Comparison of ENCODE assay signal across 10 cellular contexts in the genomic region with DNA sequence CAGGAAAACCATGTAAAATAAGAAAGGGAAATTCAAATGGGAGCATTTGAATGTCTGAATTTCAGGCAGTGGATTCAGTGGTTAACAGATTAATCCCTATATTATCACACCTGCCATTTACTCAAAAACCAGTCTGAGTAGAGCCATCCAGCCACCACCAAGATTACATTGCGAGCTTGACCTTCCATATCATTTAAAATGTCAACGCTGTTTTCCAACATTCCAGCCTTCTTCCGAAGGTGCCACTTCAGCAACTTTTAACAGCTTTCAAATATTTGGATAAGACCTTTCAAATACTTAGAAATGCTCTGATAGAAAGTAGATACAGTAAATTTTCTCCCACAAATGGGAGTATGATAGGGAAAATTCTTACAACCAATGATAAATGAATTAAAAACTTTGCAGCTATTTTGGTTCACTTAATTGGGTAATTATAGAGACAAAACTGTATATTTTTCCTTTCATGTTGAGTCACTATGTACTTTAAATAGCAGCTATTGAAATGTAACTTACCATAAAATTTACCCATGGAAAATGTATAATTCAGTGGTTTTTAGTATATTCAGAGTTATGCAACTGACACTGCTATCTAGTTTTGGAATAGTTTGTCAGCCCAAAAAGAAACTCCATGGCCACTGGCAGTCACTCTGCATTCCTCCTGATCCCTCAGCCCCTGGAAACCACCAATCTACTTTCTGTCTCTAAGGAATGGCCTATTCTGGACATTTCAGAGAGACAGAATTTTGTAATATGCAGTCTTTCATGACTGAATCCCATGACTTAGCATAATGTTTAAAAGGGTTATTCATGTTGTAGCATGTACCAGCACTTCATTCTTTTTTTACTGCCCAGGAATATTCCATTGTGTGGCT. TPM values are rescaled to one million over a fixed set of nuclear protein-coding genes. Genes with fewer than 3 reads are reported as not detected.
A peak's percentile ranks its signal among the peaks of the same experiment; 100 is the strongest.
DNase-seq lines count a peak whose midpoint lies in the region; ATAC-seq, FAIRE-seq and TF ChIP-seq lines count a peak whose summit lies in the region.
"Had no signal": no experiment of that assay in that cellular context is flagged by ENCODE, and none has a peak within 500 bp of the region (broad histone marks: within the 10 kb centered on the region; RNA-seq: fewer than 3 reads in every experiment).

No MANE protein-coding gene starts in this region.

- H3K4me3 ChIP-seq in RWPE2 (ENCODE audit: severe bottlenecking): no peak overlapping the region

- H3K4me1 ChIP-seq in RWPE2 (ENCODE audit: insufficient read depth, poor library complexity, severe bottlenecking): peaks cover 79% of the 10 kb centered on the region

- H3K9me3 ChIP-seq in RWPE2 (ENCODE audit: severe bottlenecking): no peaks in the 10 kb centered on the region

- peaks cover 59% of the 10 kb centered on the region for H3K4me1 Mint-ChIP-seq in progenitor cell of endocrine pancreas (ENCODE audit: low read depth)

- TF ChIP-seq POLR2A in GM18505 (IDR thresholded peaks at IDR 0.05; ENCODE audit: borderline replicate concordance, extremely low read depth, insufficient read depth, insufficient read length) (no peak), GM12891 (IDR thresholded peaks at IDR 0.05; ENCODE audit: low read depth, low read length) (no peak)

- no peaks in the 10 kb centered on the region for H3K27me3 Mint-ChIP-seq in progenitor cell of endocrine pancreas

- H3K9me3 Mint-ChIP-seq in progenitor cell of endocrine pancreas (ENCODE audit: low read depth): no peaks in the 10 kb centered on the region

- H3K36me3 Mint-ChIP-seq in progenitor cell of endocrine pancreas (ENCODE audit: insufficient read depth): peaks cover 4% of the 10 kb centered on the region

- H3K36me3 ChIP-seq in RWPE2 (ENCODE audit: low read depth): peaks cover 72% of the 10 kb centered on the region

- no peak overlapping the region for H3K4me3 Mint-ChIP-seq in progenitor cell of endocrine pancreas (ENCODE audit: low read depth)

- H3K27ac ChIP-seq in RWPE2 (ENCODE audit: poor library complexity, severe bottlenecking): peak overlapping the region; percentile 41
- H3K27ac ChIP-seq in epithelial cell of prostate: peak overlapping the region; percentile 54

- peak; percentile 8; the same call in 1 of the 3 replicates for ATAC-seq in RWPE2 (ENCODE audit: low read depth)
- ATAC-seq in GM18505 (IDR thresholded peaks at IDR 0.05; ENCODE audit: unreplicated experiment): no peak

- peak overlapping the region; percentile 74 for H3K27ac Mint-ChIP-seq in progenitor cell of endocrine pancreas

- no peaks in the 10 kb centered on the region for H3K27me3 ChIP-seq in RWPE2 (ENCODE audit: insufficient read depth, poor library complexity, severe bottlenecking)

- no peak for FAIRE-seq in GM12891 (lab: Jason Lieb, UNC)
- FAIRE-seq: GM12892 had no signal

- DNase-seq in GM03348 (ENCODE audit: low spot score): peak; percentile 82
- DNase-seq in RWPE2 (ENCODE audit: low spot score): no peak
- DNase-seq in epithelial cell of prostate (ENCODE audit: low read depth, low spot score): no peak
- DNase-seq in progenitor cell of endocrine pancreas (ENCODE audit: low spot score, unreplicated experiment): no peak
- no peak for DNase-seq in GM12891 (ENCODE audit: insufficient read length, low spot score)
- no peak for DNase-seq in medulla oblongata (ENCODE audit: extremely low spot score)
- no peak for DNase-seq in stimulated activated CD4-positive, alpha-beta T cell treated with anti-CD3 and anti-CD28 coated beads, Interleukin-2, amount 100 ng/mL, for 48 hours
- DNase-seq: mesendoderm had no signal

- TF ChIP-seq CTCF in RWPE2 (IDR thresholded peaks at IDR 0.05; ENCODE audit: poor library complexity, severe bottlenecking): no peak
- no peak for TF ChIP-seq CTCF in progenitor cell of endocrine pancreas (IDR thresholded peaks at IDR 0.05; ENCODE audit: unreplicated experiment)

TF ChIP-seq in GM12891, 5 proteins besides CTCF, POLR2A, EP300 and RAD21:
- TF ChIP-seq TAF1 (IDR thresholded peaks at IDR 0.05; ENCODE audit: low read depth, low read length) (no peak), SPI1 (IDR thresholded peaks at IDR 0.05; ENCODE audit: low read depth, low read length) (no peak), PAX5 (IDR thresholded peaks at IDR 0.05; ENCODE audit: insufficient read depth, low read length, severe bottlenecking) (no peak), POLR2AphosphoS5 (IDR thresholded peaks at IDR 0.05; ENCODE audit: low read depth, low read length) (no peak), POU2F2 (IDR thresholded peaks at IDR 0.05; ENCODE audit: low read depth, low read length) (no peak)
TF ChIP-seq in GM12891: peak in this region for 0.

RNA-seq across cellular contexts. Expression of a gene that starts 21.6 kb away (rescaled TPM):
- 258 and 274 TPM in 2 replicates for total RNA-seq in progenitor cell of endocrine pancreas
- 166 TPM for polyA plus RNA-seq in GM12891 (2012; ENCODE audit: low read depth, missing spikeins)
